Comparison of ENCODE assay signal across 8 cellular contexts in genomic region chr11:130003717-130004001, GRCh38. TPM values are rescaled to one million over a fixed set of nuclear protein-coding genes. Genes with fewer than 3 reads are reported as not detected.
DNase-seq lines count a peak whose midpoint lies in the region; ATAC-seq and TF ChIP-seq lines count a peak whose summit lies in the region.

No MANE protein-coding gene starts in this region.

- H3K56ac ChIP-seq in IMR-90 (ENCODE audit: extremely low read depth, insufficient read depth, low read length) = peak overlapping the region; percentile 96

- peak overlapping the region; percentile 62 for H3K4me3 ChIP-seq in IMR-90 (ENCODE audit: insufficient read depth, low read depth, low read length)
- H3K4me3 ChIP-seq in dorsolateral prefrontal cortex = peak overlapping the region; percentile 61 to 97 (median 82)
- H3K4me3 ChIP-seq in neural progenitor cell = peak overlapping the region; percentile 90

- dilution Hi-C loops in IMR-90 (cut with HindIII; ENCODE audit: low sequenced_read_pairs, unreplicated experiment) = no loop called here

- ATAC-seq in GM19351 (IDR thresholded peaks at IDR 0.05; ENCODE audit: unreplicated experiment) (peak; percentile 13), IMR-90 (ENCODE audit: low read depth) (no peak)

- peak overlapping the region; percentile 97; the same call in 1 of the 2 replicates for H2BK20ac ChIP-seq in IMR-90 (ENCODE audit: low read depth, low read length)

- H3K9ac ChIP-seq in IMR-90 (ENCODE audit: low read depth, low read length) (peak overlapping the region; percentile 88), neural progenitor cell (no peak overlapping the region)

- H3K4me1 ChIP-seq in IMR-90 (ENCODE audit: control insufficient read depth, insufficient read depth, low read length) (no peaks in the 10 kb centered on the region), neural progenitor cell (peaks cover 6% of the 10 kb centered on the region)

- H3K79me2 ChIP-seq in neural progenitor cell (ENCODE audit: low read depth) = peaks cover 32% of the 10 kb centered on the region

- POLR2A ChIA-PET in IMR-90 (lab: Charles Lee; ENCODE audit: unreplicated experiment) = interaction anchor here (0.5 to 1.2 kb wide), 2 partner anchors 28 to 75 kb away, joined by 4 to 5 read pairs; no protein-coding TSS in a partner anchor

- H3K4me3 Mint-ChIP-seq in neural progenitor cell = peak overlapping the region; percentile 92

- BruUV-seq in IMR-90 (replicated peaks; lab: Mats Ljungman, UMichigan) = no TSS peak

- H2BK5ac ChIP-seq in IMR-90 (ENCODE audit: low read depth, low read length, poor library complexity, severe bottlenecking) = peak overlapping the region; percentile 96

- no peak for DNase-seq in IMR-90
- DNase-seq in dorsolateral prefrontal cortex = peak in 1 of 10 donors; percentile 56
- no peak for DNase-seq in neural progenitor cell (ENCODE audit: low spot score)
- DNase-seq in SKM-1 treated with dmso at 0.1 percent for 144 hours (lab: John Stamatoyannopoulos, UW; ENCODE audit: unreplicated experiment) = no peak
- no peak for DNase-seq in T-helper 9 cell
- no peak for DNase-seq in DMS114 treated with DMSO at 0.1 percent for 48 hours (lab: John Stamatoyannopoulos, UW; ENCODE audit: unreplicated experiment)
- DNase-seq in NCI-H128 (lab: John Stamatoyannopoulos, UW; ENCODE audit: unreplicated experiment) = no peak

- peaks cover 11% of the 10 kb centered on the region for H3K4me1 Mint-ChIP-seq in neural progenitor cell

- CTCF ChIA-PET in IMR-90 (lab: Yijun Ruan, JAX) = interaction anchor here (0.5 to 2.5 kb wide), 4 partner anchors 10 to 180 kb away, joined by 3 to 11 read pairs (median 3); no protein-coding TSS in a partner anchor

- TF ChIP-seq POLR2A in IMR-90 (IDR thresholded peaks at IDR 0.05; ENCODE audit: low read depth, low read length) = no peak; the same call in 1 of the 2 replicates

- H4K91ac ChIP-seq in IMR-90 (ENCODE audit: insufficient read depth, low read depth, low read length) = peak overlapping the region; percentile 100

- H3K27ac ChIP-seq in IMR-90 (ENCODE audit: insufficient read depth, low read length) (peak overlapping the region; percentile 90), dorsolateral prefrontal cortex (peak overlapping the region; percentile 97 to 100 (median 100)), neural progenitor cell (peak overlapping the region; percentile 99)

- TF ChIP-seq CTCF in IMR-90 (conservative IDR thresholded peaks at IDR 0.05; ENCODE audit: low read depth, low read length) = no peak
- TF ChIP-seq CTCF in dorsolateral prefrontal cortex (IDR thresholded peaks at IDR 0.05 in 54 of 56, conservative IDR thresholded peaks at IDR 0.05 in 2 of 56; ENCODE audit: low read depth in 1 of 56, partially characterized antibody in 56 of 56) = peak in 4 of 56 donors; percentile 4 to 20 (median 11)
- no peak for TF ChIP-seq CTCF in neural progenitor cell (IDR thresholded peaks at IDR 0.05)

- H3F3A ChIP-seq in neural progenitor cell (ENCODE audit: low read depth) = peaks cover 32% of the 10 kb centered on the region

- peaks cover 8% of the 10 kb centered on the region for H3K36me3 Mint-ChIP-seq in neural progenitor cell

- H3K36me3 ChIP-seq in IMR-90 (ENCODE audit: control insufficient read depth, insufficient read depth, low read length) (no peaks in the 10 kb centered on the region), neural progenitor cell (no peaks in the 10 kb centered on the region)

- TF ChIP-seq RAD21 in IMR-90 (IDR thresholded peaks at IDR 0.05; ENCODE audit: low read length) = no peak

- peak overlapping the region; percentile 85 for H3K4me2 ChIP-seq in IMR-90 (ENCODE audit: low read depth, low read length)
- peak overlapping the region; percentile 76 for H3K4me2 ChIP-seq in neural progenitor cell

- intact Hi-C loops in IMR-90 (cut with micrococcal nuclease) = loop anchor here (1.0 to 5.0 kb wide), 4 partner anchors 49 to 879 kb away; partner anchors contain the start of gene APLP2
- intact Hi-C loops in dorsolateral prefrontal cortex (cut with DNase I) = loop anchor here (1.0 to 5.0 kb wide), 3 partner anchors 66 to 81 kb away; partner anchors contain the start of gene APLP2 (in 1 of the 2)

- H2BK15ac ChIP-seq in IMR-90 (ENCODE audit: low read depth, low read length) = peak overlapping the region; percentile 92

- peaks cover 6% of the 10 kb centered on the region for H3K9me3 Mint-ChIP-seq in neural progenitor cell

- peak overlapping the region; percentile 100 for H3K4ac ChIP-seq in IMR-90 (ENCODE audit: low read depth, low read length)

- H3K9me3 ChIP-seq in IMR-90 (ENCODE audit: control insufficient read depth, insufficient read depth, low read length) (0 out of 2 replicates have a peak, but pooled peaks cover 2% of the 10 kb centered on the region), neural progenitor cell (ENCODE audit: low read depth) (no peaks in the 10 kb centered on the region)

- H3K27me3 Mint-ChIP-seq in neural progenitor cell (ENCODE audit: insufficient read depth, low read depth) = peaks cover 10% of the 10 kb centered on the region

- in situ Hi-C loops in IMR-90 (cut with MboI; ENCODE audit: low sequenced_read_pairs) = no loop called here

- peak overlapping the region; percentile 40 for H3K18ac ChIP-seq in IMR-90 (ENCODE audit: low read depth, low read length)

- H2BK120ac ChIP-seq in IMR-90 (ENCODE audit: low read depth, low read length) = peak overlapping the region; percentile 100

- H2AFZ ChIP-seq in IMR-90 (replicated peaks; ENCODE audit: low read length, poor library complexity) = peak overlapping the region; percentile 95
- H2AFZ ChIP-seq in neural progenitor cell (replicated peaks) = peak overlapping the region; percentile 45

- H3K79me1 ChIP-seq in IMR-90 (ENCODE audit: low read depth in 1 of 2, low read length in 2 of 2) = peaks cover 2 to 29% of the 10 kb centered on the region in 2 experiments; a peak in 2 of 4 replicates

- H4K5ac ChIP-seq in IMR-90 (ENCODE audit: low read depth, low read length) = peak overlapping the region; percentile 57

- H3K9me1 ChIP-seq in IMR-90 (ENCODE audit: insufficient read depth, low read length) = no peaks in the 10 kb centered on the region

- H3K14ac ChIP-seq in IMR-90 (replicated peaks; ENCODE audit: low read depth, low read length) = peak overlapping the region; percentile 100

- no CpG with 5 or more reads among the region's 8 CpGs for WGBS in IMR-90 (ENCODE audit: extremely low coverage in 2 of 2, insufficient read length in 1 of 2), 2 experiments

- H2AK5ac ChIP-seq in IMR-90 (ENCODE audit: low read depth, low read length) = peak overlapping the region; percentile 92

- H2AK9ac ChIP-seq in IMR-90 (replicated peaks; ENCODE audit: low read depth, low read length, poor library complexity) = peak overlapping the region; percentile 97

- H3K27ac Mint-ChIP-seq in neural progenitor cell = peak overlapping the region; percentile 98

- peak overlapping the region; percentile 99 for H3K23ac ChIP-seq in IMR-90 (ENCODE audit: low read depth, low read length)

- H4K20me1 ChIP-seq in IMR-90 (ENCODE audit: insufficient read depth, low read length) (no peaks in the 10 kb centered on the region), neural progenitor cell (ENCODE audit: low read depth) (no peaks in the 10 kb centered on the region)

- peak overlapping the region; percentile 78 to 100 for H4K8ac ChIP-seq in IMR-90 (ENCODE audit: low read depth in 2 of 2, low read length in 2 of 2)

- H3K27me3 ChIP-seq in IMR-90 (ENCODE audit: control insufficient read depth, insufficient read depth, low read length) (no peaks in the 10 kb centered on the region), dorsolateral prefrontal cortex (no peaks in the 10 kb centered on the region), neural progenitor cell (no peaks in the 10 kb centered on the region)

TF ChIP-seq in IMR-90, 13 proteins besides CTCF, POLR2A, EP300 and RAD21:
- no peak for TF ChIP-seq MAZ (IDR thresholded peaks at IDR 0.05; ENCODE audit: borderline replicate concordance, low read depth, low read length)
- TF ChIP-seq SMC3 (IDR thresholded peaks at IDR 0.05; ENCODE audit: low read depth, low read length) = no peak
- no peak for TF ChIP-seq RFX5 (IDR thresholded peaks at IDR 0.05; ENCODE audit: low read depth, low read length)
- TF ChIP-seq ELK1 (IDR thresholded peaks at IDR 0.05; ENCODE audit: borderline replicate concordance, low read depth, low read length) = no peak
- no peak for TF ChIP-seq MAFK (IDR thresholded peaks at IDR 0.05; ENCODE audit: low read depth, low read length)

RNA-seq across cellular contexts. Expression of gene PRDM10, which starts 1.0 kb away (rescaled TPM):
- total RNA-seq in IMR-90 (2012; rRNA removed) (6.5 and 6.7 TPM in 2 replicates), dorsolateral prefrontal cortex (10 to 100 TPM; 11.0 to 30.1 (median 17.7) TPM), neural progenitor cell (ENCODE audit: low replicate concordance) (14.2 and 16.3 TPM in 2 replicates)
- polyA plus RNA-seq in IMR-90 (2012; rRNA removed) = 3.1 and 4.5 TPM in 2 replicates
- 1.8 TPM in 2 replicates for polyA plus RNA-seq in IMR-90 (2012; cell fraction: cytosol; rRNA removed)
- 16.1 and 20.0 TPM in 2 replicates for polyA plus RNA-seq in IMR-90 (2012; cell fraction: nucleus; rRNA removed; ENCODE audit: low replicate concordance)
